In the genomic region with DNA sequence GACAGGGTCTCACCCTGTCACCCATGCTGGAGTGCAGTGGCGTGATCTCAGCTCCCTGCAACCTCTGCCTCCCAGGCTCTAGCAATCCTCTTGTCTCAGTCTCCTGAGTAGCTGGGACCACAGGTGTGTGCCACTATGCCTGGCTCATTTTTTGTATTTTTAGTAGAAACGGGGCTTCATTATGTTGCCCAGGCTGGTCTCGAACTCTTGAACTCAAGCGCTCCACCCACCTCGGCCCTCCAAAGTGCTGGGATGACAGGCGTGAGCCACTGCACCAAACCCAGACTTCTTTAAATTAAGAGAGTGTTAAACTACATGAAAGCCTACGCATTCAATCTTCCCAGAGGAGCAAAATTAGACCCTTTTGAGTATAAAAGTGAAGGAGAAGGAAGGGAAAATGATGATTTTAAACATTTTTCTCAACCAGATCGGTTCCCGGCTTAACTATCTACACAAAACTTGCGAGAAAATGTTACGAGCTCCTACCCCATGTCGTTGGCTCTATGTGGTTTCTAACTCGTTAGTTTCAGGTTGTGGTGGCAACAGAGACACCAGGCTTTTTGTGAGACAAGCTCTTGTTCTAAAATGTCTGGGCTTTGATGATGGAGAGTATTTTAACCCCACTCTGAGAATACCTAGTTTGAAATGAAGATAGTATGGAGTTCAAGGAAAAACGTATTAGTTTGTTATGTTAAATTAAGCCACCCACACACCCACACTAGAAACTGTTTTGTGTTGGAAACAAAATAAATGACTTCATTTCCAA, we compare ENCODE assay signal across 10 cellular contexts. TPM values are rescaled to one million over a fixed set of nuclear protein-coding genes. Genes with fewer than 3 reads are reported as not detected.
DNase-seq lines count a peak whose midpoint lies in the region; ATAC-seq and TF ChIP-seq lines count a peak whose summit lies in the region.
"Had no signal": no experiment of that assay in that cellular context is flagged by ENCODE, and none has a peak within 500 bp of the region (broad histone marks: within the 10 kb centered on the region; RNA-seq: fewer than 3 reads in every experiment).

No MANE protein-coding gene starts in this region.

- H3K9me3 Mint-ChIP-seq in CD4-positive, alpha-beta T cell, result no peaks in the 10 kb centered on the region
- no peaks in the 10 kb centered on the region for H3K9me3 Mint-ChIP-seq in T-helper 1 cell treated with Interleukin-12 subunit alpha and Interleukin-12 subunit beta and Interleukin-4 antibody, amounts not matched to agents 30 μg/mL and 1 μg/mL, for 36 hours
- no peaks in the 10 kb centered on the region for H3K9me3 Mint-ChIP-seq in brain

- H3K27ac ChIP-seq in CD4-positive, alpha-beta T cell (ENCODE audit: low read depth, low read length), result peak overlapping the region; percentile 86
- peak overlapping the region; percentile 86 to 95 (median 92) for H3K27ac ChIP-seq in gastrocnemius medialis
- H3K27ac ChIP-seq: SK-N-MC had no signal

- peak in 8 of 10 experiments; percentile 11 to 61 (median 31) for DNase-seq in CD4-positive, alpha-beta T cell
- no peak for DNase-seq in gastrocnemius medialis
- DNase-seq in NCI-H2029 treated with DMSO at 0.1 percent for 48 hours (lab: John Stamatoyannopoulos, UW), result no peak
- DNase-seq in NCI-H2196 treated with DMSO at 0.1 percent for 48 hours (lab: John Stamatoyannopoulos, UW; ENCODE audit: unreplicated experiment), result no peak
- DNase-seq in NCI-H774 (lab: John Stamatoyannopoulos, UW), result no peak
- DNase-seq: NCI-H2171 had no signal

- H3K36me3 Mint-ChIP-seq in CD4-positive, alpha-beta T cell (ENCODE audit: low read depth), result peaks cover 5% of the 10 kb centered on the region
- H3K36me3 Mint-ChIP-seq in T-helper 1 cell treated with Interleukin-12 subunit alpha and Interleukin-12 subunit beta and Interleukin-4 antibody, amounts not matched to agents 30 μg/mL and 1 μg/mL, for 36 hours (ENCODE audit: low read depth), result peaks cover 16% of the 10 kb centered on the region
- H3K36me3 Mint-ChIP-seq in brain, result no peaks in the 10 kb centered on the region

- peak; percentile 49 for ATAC-seq in CD4-positive, alpha-beta T cell (ENCODE audit: poor library complexity)
- ATAC-seq in gastrocnemius medialis (no peak), HG02610 (IDR thresholded peaks at IDR 0.05; ENCODE audit: unreplicated experiment) (no peak)

- no peaks in the 10 kb centered on the region for H3K27me3 Mint-ChIP-seq in CD4-positive, alpha-beta T cell
- H3K27me3 Mint-ChIP-seq in T-helper 1 cell treated with Interleukin-12 subunit alpha and Interleukin-12 subunit beta and Interleukin-4 antibody, amounts not matched to agents 30 μg/mL and 1 μg/mL, for 36 hours (ENCODE audit: low read depth), result no peaks in the 10 kb centered on the region
- no peaks in the 10 kb centered on the region for H3K27me3 Mint-ChIP-seq in brain

- in situ Hi-C loops in gastrocnemius medialis (cut with MboI; ENCODE audit: low sequenced_read_pairs in 4 of 4), result no loop called here

- POLR2A ChIA-PET in CD4-positive, alpha-beta T cell (lab: Charles Lee), result interaction anchor here (0.7 to 7.4 kb wide), 15 partner anchors 10 to 584 kb away, joined by 3 to 301 read pairs (median 4); partner anchors contain the start of genes CNP, EIF1, GHDC and STAT3

- peaks cover 64 to 73% of the 10 kb centered on the region in 2 donors for H3K4me1 ChIP-seq in gastrocnemius medialis

- TF ChIP-seq CTCF in CD4-positive, alpha-beta T cell (IDR thresholded peaks at IDR 0.05), result no peak
- TF ChIP-seq CTCF in brain (conservative IDR thresholded peaks at IDR 0.05) (no peak), gastrocnemius medialis (IDR thresholded peaks at IDR 0.05 in 4 of 5, conservative IDR thresholded peaks at IDR 0.05 in 1 of 5) (no peak)

- H3K27me3 ChIP-seq in CD4-positive, alpha-beta T cell (ENCODE audit: control insufficient read depth, insufficient read depth, low read length), result no peaks in the 10 kb centered on the region
- no peaks in the 10 kb centered on the region for H3K27me3 ChIP-seq in gastrocnemius medialis

- no peak overlapping the region for H3K4me3 ChIP-seq in gastrocnemius medialis
- H3K4me3 ChIP-seq: SK-N-MC had no signal

- TF ChIP-seq POLR2A in gastrocnemius medialis (IDR thresholded peaks at IDR 0.05), result no peak

- CTCF ChIA-PET in CD4-positive, alpha-beta T cell (lab: Charles Lee), result interaction anchor here (1.3 to 7.7 kb wide), 5 partner anchors 19 to 73 kb away, joined by 4 to 51 read pairs (median 13); partner anchors contain the start of genes STAT5A and STAT5B

- peak overlapping the region; percentile 86 for H3K4me3 Mint-ChIP-seq in CD4-positive, alpha-beta T cell
- H3K4me3 Mint-ChIP-seq in T-helper 1 cell treated with Interleukin-12 subunit alpha and Interleukin-12 subunit beta and Interleukin-4 antibody, amounts not matched to agents 30 μg/mL and 1 μg/mL, for 36 hours, result peak overlapping the region; percentile 73
- H3K4me3 Mint-ChIP-seq in brain, result no peak overlapping the region

- no peaks in the 10 kb centered on the region for H3K36me3 ChIP-seq in gastrocnemius medialis

- H3K4me1 Mint-ChIP-seq in CD4-positive, alpha-beta T cell (ENCODE audit: low read depth), result peaks cover 63% of the 10 kb centered on the region
- H3K4me1 Mint-ChIP-seq in T-helper 1 cell treated with Interleukin-12 subunit alpha and Interleukin-12 subunit beta and Interleukin-4 antibody, amounts not matched to agents 30 μg/mL and 1 μg/mL, for 36 hours (ENCODE audit: low read depth), result peaks cover 56% of the 10 kb centered on the region
- peaks cover 47% of the 10 kb centered on the region for H3K4me1 Mint-ChIP-seq in brain

- intact Hi-C loops in CD4-positive, alpha-beta T cell (cut with DNase I, micrococcal nuclease), result loop anchor here in 1 of 2 experiments (2.0 to 5.0 kb wide), 2 partner anchors 27 to 137 kb away; partner anchors contain the start of gene STAT3
- intact Hi-C loops in gastrocnemius medialis (cut with DNase I; ENCODE audit: low total_unique reads), result no loop called here

- H3K27ac Mint-ChIP-seq in CD4-positive, alpha-beta T cell, result peak overlapping the region; percentile 96
- peak overlapping the region; percentile 99 for H3K27ac Mint-ChIP-seq in T-helper 1 cell treated with Interleukin-12 subunit alpha and Interleukin-12 subunit beta and Interleukin-4 antibody, amounts not matched to agents 30 μg/mL and 1 μg/mL, for 36 hours
- H3K27ac Mint-ChIP-seq in brain, result peak overlapping the region in 3 of 5 experiments; percentile 14 to 51 (median 40)

- H3K9me3 ChIP-seq in CD4-positive, alpha-beta T cell (ENCODE audit: control insufficient read depth, low read length), result no peaks in the 10 kb centered on the region
- H3K9me3 ChIP-seq in gastrocnemius medialis, result no peaks in the 10 kb centered on the region

RNA-seq across cellular contexts. Expression of gene STAT5B, which starts 26.3 kb away (rescaled TPM):
- 100 to 1,000 TPM in 1 of 2 experiments, 10 to 100 TPM in 1; 99.4 to 104 TPM for total RNA-seq in CD4-positive, alpha-beta T cell
- polyA plus RNA-seq in brain (ENCODE audit: insufficient read depth, low read depth, low replicate concordance), result 27.0 TPM
- total RNA-seq in gastrocnemius medialis, result 100 to 1,000 TPM in 1 of 4 donors, 10 to 100 TPM in 3; 77.3 to 150 (median 80.7) TPM

RNA-seq across cellular contexts. Expression of gene STAT5A, which starts 38.4 kb away (rescaled TPM):
- 100 to 1,000 TPM; 141 to 150 TPM for total RNA-seq in CD4-positive, alpha-beta T cell
- 8.5 TPM for polyA plus RNA-seq in brain (ENCODE audit: insufficient read depth, low read depth, low replicate concordance)
- 10 to 100 TPM; 36.0 to 87.0 (median 60.7) TPM for total RNA-seq in gastrocnemius medialis

RNA-seq across cellular contexts. Expression of gene GHDC, which starts 55.6 kb away (rescaled TPM):
- 1 to 10 TPM; 6.8 to 8.3 TPM for total RNA-seq in CD4-positive, alpha-beta T cell
- 38.9 TPM for polyA plus RNA-seq in brain (ENCODE audit: insufficient read depth, low read depth, low replicate concordance)
- total RNA-seq in gastrocnemius medialis, result 10 to 100 TPM; 13.8 to 20.0 (median 18.2) TPM

Comparison
In these comparisons a context has a peak if more than half of its experiments do, and no peak if none do; other contexts are left out.
1. DNase-seq: peak in CD4-positive, alpha-beta T cell (8 of 10); none in gastrocnemius medialis (0 of 2), NCI-H2029 treated with DMSO at 0.1 percent for 48 hours (single experiment), NCI-H2196 treated with DMSO at 0.1 percent for 48 hours (single experiment) and NCI-H774 (single experiment).
2. H3K27ac Mint-ChIP-seq: peak in every context shown above with its lines; median percentile 99 in T-helper 1 cell treated with Interleukin-12 subunit alpha and Interleukin-12 subunit beta and Interleukin-4 antibody, amounts not matched to agents 30 μg/mL and 1 μg/mL, for 36 hours; 96 in CD4-positive, alpha-beta T cell; 40 in brain.
3. H3K4me3 Mint-ChIP-seq: peak in CD4-positive, alpha-beta T cell (single experiment) and T-helper 1 cell treated with Interleukin-12 subunit alpha and Interleukin-12 subunit beta and Interleukin-4 antibody, amounts not matched to agents 30 μg/mL and 1 μg/mL, for 36 hours (single experiment); none in brain (0 of 5).